ENCODE assay signal across 19 cellular contexts in the genomic region with DNA sequence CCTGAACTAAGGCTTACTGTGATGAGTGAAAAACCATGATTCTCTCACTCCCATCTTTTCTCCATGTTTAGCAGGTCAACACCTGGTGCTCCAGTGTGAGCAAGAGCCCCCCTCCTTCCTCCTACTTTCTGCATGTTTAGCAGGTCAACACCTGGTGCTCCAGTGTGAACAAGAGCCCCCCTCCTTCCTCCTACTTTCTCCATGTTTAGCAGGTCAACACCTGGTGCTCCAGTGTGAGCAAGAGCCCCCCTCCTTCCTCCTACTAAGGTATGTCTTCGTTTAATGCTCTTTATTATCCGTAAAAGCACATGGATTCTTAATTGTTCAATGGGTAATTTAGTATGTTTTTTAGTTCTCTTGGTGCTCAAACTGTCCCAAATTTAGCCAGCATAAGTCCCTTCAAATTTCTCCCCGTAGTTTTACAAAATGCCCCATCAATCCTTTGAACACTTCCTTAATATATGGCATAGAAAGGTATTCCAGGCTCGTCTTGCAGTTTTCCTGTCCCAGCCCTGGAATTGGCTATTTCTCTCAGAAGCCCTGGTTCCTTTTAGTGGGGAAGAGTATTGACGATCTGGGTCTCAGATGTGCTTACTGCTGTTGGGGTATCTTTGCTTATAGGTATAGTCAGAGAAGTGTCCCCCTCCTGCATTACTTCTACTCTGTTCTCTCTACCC.
DNase-seq lines count a peak whose midpoint lies in the region; TF ChIP-seq lines count a peak whose summit lies in the region.
"Had no signal": no experiment of that assay in that cellular context is flagged by ENCODE, and none has a peak within 500 bp of the region (broad histone marks: within the 10 kb centered on the region; RNA-seq: fewer than 3 reads in every experiment).

No MANE protein-coding gene starts in this region.

- H3K9ac ChIP-seq in HUES48 (ENCODE audit: low read depth, low read length): no peak overlapping the region
- H3K9ac ChIP-seq: BLaER1 treated with 17β-estradiol and CSF1 and Interleukin-3, amounts not matched to agents 10 nM and 100 nM had no signal

- DNase-seq in esophagus muscularis mucosa (ENCODE audit: extremely low spot score) (peak; percentile 92), osteocyte (ENCODE audit: extremely low spot score, unreplicated experiment) (peak; percentile 57), vagina (ENCODE audit: extremely low spot score in 2 of 2) (peak; percentile 76 to 94), endothelial cell (ENCODE audit: low spot score) (no peak), H4 (ENCODE audit: low spot score) (no peak)
- no peak for DNase-seq in activated effector memory CD4-positive, alpha-beta T cell treated with Interleukin-2 at 50 U/mL for 16 hours
- DNase-seq: AML-193; Caco-2; Calu3; CD4-positive, alpha-beta T cell; CD8-positive, alpha-beta T cell; DMS79 treated with DMSO at 0.1 percent for 48 hours; GF-D8 had no signal

- no peaks in the 10 kb centered on the region for H3K4me1 ChIP-seq in HUES48 (ENCODE audit: control insufficient read depth, insufficient read depth, low read length)
- no peaks in the 10 kb centered on the region for H3K4me1 ChIP-seq in esophagus muscularis mucosa
- no peaks in the 10 kb centered on the region for H3K4me1 ChIP-seq in vagina
- H3K4me1 ChIP-seq: A549; BLaER1 treated with 17β-estradiol and CSF1 and Interleukin-3, amounts not matched to agents 10 nM and 100 nM; Caco-2 had no signal

- no peaks in the 10 kb centered on the region for H3K27me3 ChIP-seq in HUES48 (ENCODE audit: control insufficient read depth, insufficient read depth, low read length)
- peaks cover 0 to 30% (median 0%) of the 10 kb centered on the region in 4 donors for H3K27me3 ChIP-seq in esophagus muscularis mucosa
- no peaks in the 10 kb centered on the region for H3K27me3 ChIP-seq in vagina
- H3K27me3 ChIP-seq: BLaER1 treated with 17β-estradiol and CSF1 and Interleukin-3, amounts not matched to agents 10 nM and 100 nM had no signal

- TF ChIP-seq CTCF in esophagus muscularis mucosa (IDR thresholded peaks at IDR 0.05) (no peak), osteocyte (IDR thresholded peaks at IDR 0.05) (no peak), vagina (IDR thresholded peaks at IDR 0.05) (no peak), endothelial cell (IDR thresholded peaks at IDR 0.05; ENCODE audit: unreplicated experiment) (no peak)

- no peak for TF ChIP-seq POLR2A in esophagus muscularis mucosa (IDR thresholded peaks at IDR 0.05; ENCODE audit: low read depth)
- TF ChIP-seq POLR2A in vagina (IDR thresholded peaks at IDR 0.05): no peak

- H3K36me3 ChIP-seq in HUES48 (ENCODE audit: control insufficient read depth, insufficient read depth, low read length): no peaks in the 10 kb centered on the region
- no peaks in the 10 kb centered on the region for H3K36me3 ChIP-seq in esophagus muscularis mucosa
- no peaks in the 10 kb centered on the region for H3K36me3 ChIP-seq in vagina
- H3K36me3 ChIP-seq: BLaER1 treated with 17β-estradiol and CSF1 and Interleukin-3, amounts not matched to agents 10 nM and 100 nM had no signal

- H3K36me3 Mint-ChIP-seq in osteocyte (ENCODE audit: unreplicated experiment) (no peaks in the 10 kb centered on the region), endothelial cell (ENCODE audit: low read depth, unreplicated experiment) (no peaks in the 10 kb centered on the region)
- H3K36me3 Mint-ChIP-seq: CD8-positive, alpha-beta T cell had no signal

- intact Hi-C loops in esophagus muscularis mucosa (cut with DNase I): no loop called here
- intact Hi-C loops in vagina (cut with DNase I): no loop called here

- H3K4me1 Mint-ChIP-seq in osteocyte (ENCODE audit: unreplicated experiment) (no peaks in the 10 kb centered on the region), endothelial cell (ENCODE audit: unreplicated experiment) (no peaks in the 10 kb centered on the region)
- H3K4me1 Mint-ChIP-seq: B cell had no signal

- H3K4me3 ChIP-seq in HUES48 (ENCODE audit: low read depth, low read length): peak overlapping the region; percentile 18; the same call in 1 of the 2 replicates
- no peak overlapping the region for H3K4me3 ChIP-seq in esophagus muscularis mucosa
- no peak overlapping the region for H3K4me3 ChIP-seq in vagina
- H3K4me3 ChIP-seq: A549; BLaER1 treated with 17β-estradiol and CSF1 and Interleukin-3, amounts not matched to agents 10 nM and 100 nM had no signal

- H3K9me3 ChIP-seq in HUES48 (ENCODE audit: control insufficient read depth, insufficient read depth, low read length): peaks cover 93% of the 10 kb centered on the region
- peaks cover 0 to 9% (median 0%) of the 10 kb centered on the region in 4 donors for H3K9me3 ChIP-seq in esophagus muscularis mucosa
- H3K9me3 ChIP-seq in vagina: peaks cover 4% of the 10 kb centered on the region
- H3K9me3 ChIP-seq: A549 had no signal

- no peak for TF ChIP-seq EP300 in esophagus muscularis mucosa (IDR thresholded peaks at IDR 0.05)

- H3K27me3 Mint-ChIP-seq in osteocyte (ENCODE audit: unreplicated experiment) (no peaks in the 10 kb centered on the region), endothelial cell (ENCODE audit: unreplicated experiment) (no peaks in the 10 kb centered on the region)
- H3K27me3 Mint-ChIP-seq: B cell; CD4-positive, alpha-beta T cell had no signal

- 60% methylated on average over 5 of the region's 5 CpGs for WGBS in esophagus muscularis mucosa

- no peak overlapping the region for H3K27ac Mint-ChIP-seq in osteocyte (ENCODE audit: unreplicated experiment)
- H3K27ac Mint-ChIP-seq in endothelial cell (ENCODE audit: unreplicated experiment): no peak overlapping the region
- H3K27ac Mint-ChIP-seq: B cell; CD4-positive, alpha-beta T cell; CD8-positive, alpha-beta T cell had no signal

- H3K4me3 Mint-ChIP-seq in osteocyte (ENCODE audit: unreplicated experiment) (no peak overlapping the region), endothelial cell (ENCODE audit: unreplicated experiment) (no peak overlapping the region)
- H3K4me3 Mint-ChIP-seq: B cell; CD4-positive, alpha-beta T cell; CD8-positive, alpha-beta T cell had no signal

- H3K27ac ChIP-seq in HUES48 (ENCODE audit: low read depth, low read length) (no peak overlapping the region), esophagus muscularis mucosa (replicated peaks in 1 of 4) (no peak overlapping the region), vagina (no peak overlapping the region)
- H3K27ac ChIP-seq: 22Rv1; A549; BLaER1 treated with 17β-estradiol and CSF1 and Interleukin-3, amounts not matched to agents 10 nM and 100 nM; C4-2B had no signal

- peaks cover 6% of the 10 kb centered on the region for H3K9me3 Mint-ChIP-seq in osteocyte (ENCODE audit: unreplicated experiment)
- peaks cover 6% of the 10 kb centered on the region for H3K9me3 Mint-ChIP-seq in endothelial cell (ENCODE audit: unreplicated experiment)
- H3K9me3 Mint-ChIP-seq: CD8-positive, alpha-beta T cell had no signal

Comparison
In these comparisons a context has a peak if more than half of its experiments do, and no peak if none do; other contexts are left out.
1. DNase-seq: peak in esophagus muscularis mucosa (single experiment), osteocyte (single experiment) and vagina (2 of 2); none in activated effector memory CD4-positive, alpha-beta T cell treated with Interleukin-2 at 50 U/mL for 16 hours (single experiment), endothelial cell (single experiment) and H4 (single experiment).